ENCODE assay signal across 8 cellular contexts in genomic region chr21:37914211-37914900, GRCh38. TPM values are rescaled to one million over a fixed set of nuclear protein-coding genes. Genes with fewer than 3 reads are reported as not detected.
A peak's percentile ranks its signal among the peaks of the same experiment; 100 is the strongest.
DNase-seq lines count a peak whose midpoint lies in the region; ATAC-seq, FAIRE-seq and TF ChIP-seq lines count a peak whose summit lies in the region.

No MANE protein-coding gene starts in this region.

- H2BK20ac ChIP-seq in IMR-90 (ENCODE audit: low read depth, low read length), result no peak overlapping the region

- POLR2A ChIA-PET in IMR-90 (lab: Charles Lee; ENCODE audit: unreplicated experiment), result no interaction called here
- POLR2A ChIA-PET in HepG2 (lab: Yijun Ruan, JAX), result no interaction called here

- H3K36me3 Mint-ChIP-seq in activated naive CD8-positive, alpha-beta T cell treated with anti-CD3 and anti-CD28 coated beads, Interleukin-2, amount 50 U/mL, for 24 hours (ENCODE audit: low read depth), result no peaks in the 10 kb centered on the region

- H3K56ac ChIP-seq in IMR-90 (ENCODE audit: extremely low read depth, insufficient read depth, low read length), result no peak overlapping the region

- H3K4me3 ChIP-seq in IMR-90 (ENCODE audit: insufficient read depth, low read depth, low read length), result no peak overlapping the region
- H3K4me3 ChIP-seq in HepG2 (replicated peaks in 1 of 3; ENCODE audit: insufficient read depth in 1 of 3, low read depth in 2 of 3, low read length in 3 of 3), result no peak overlapping the region

- H3K4me1 ChIP-seq in IMR-90 (ENCODE audit: control insufficient read depth, insufficient read depth, low read length) (peaks cover 6% of the 10 kb centered on the region), HepG2 (ENCODE audit: insufficient read depth, low read length) (no peaks in the 10 kb centered on the region)

- no peak overlapping the region for H4K91ac ChIP-seq in IMR-90 (ENCODE audit: insufficient read depth, low read depth, low read length)

- CTCF ChIA-PET in IMR-90 (lab: Yijun Ruan, JAX) (interaction anchor here (1.7 to 2.5 kb wide), 2 partner anchors 155 to 203 kb away, joined by 6 to 11 read pairs; no protein-coding TSS in a partner anchor), HepG2 (lab: Yijun Ruan, JAX; ENCODE audit: low intra/inter-chr PET ratio, low total read pairs) (no interaction called here)

- dilution Hi-C loops in IMR-90 (cut with HindIII; ENCODE audit: low sequenced_read_pairs, unreplicated experiment), result no loop called here

- H2BK120ac ChIP-seq in IMR-90 (ENCODE audit: low read depth, low read length), result no peak overlapping the region

- no peak for FAIRE-seq in HepG2 (lab: Jason Lieb, UNC)

- TF ChIP-seq EP300 in HepG2 (IDR thresholded peaks at IDR 0.05; ENCODE audit: low read depth in 2 of 2, low read length in 2 of 2) (no peak), HepG2 (CRISPR knock-in tag; IDR thresholded peaks at IDR 0.05; ENCODE audit: borderline replicate concordance) (no peak)

- TF ChIP-seq CTCF in IMR-90 (conservative IDR thresholded peaks at IDR 0.05; ENCODE audit: low read depth, low read length) (no peak), HepG2 (CRISPR knock-in tag; IDR thresholded peaks at IDR 0.05) (no peak)

- 3% methylated on average over 6 of the region's 31 CpGs; no CpG with 5 or more reads in 1 of the 2 experiments for WGBS in IMR-90 (ENCODE audit: extremely low coverage in 2 of 2, insufficient read length in 1 of 2), 2 experiments
- WGBS in HepG2 (ENCODE audit: low lambda C conversion rate), result 28% methylated on average over 15 of the region's 31 CpGs

- no peak for TF ChIP-seq RAD21 in IMR-90 (IDR thresholded peaks at IDR 0.05; ENCODE audit: low read length)
- no peak for TF ChIP-seq RAD21 in HepG2 (CRISPR knock-in tag; IDR thresholded peaks at IDR 0.05)

- H3K79me1 ChIP-seq in IMR-90 (ENCODE audit: low read depth in 1 of 2, low read length in 2 of 2), result no peaks in the 10 kb centered on the region

- no peak overlapping the region for H3K4me3 Mint-ChIP-seq in activated naive CD8-positive, alpha-beta T cell treated with anti-CD3 and anti-CD28 coated beads, Interleukin-2, amount 50 U/mL, for 24 hours

- no peak overlapping the region for H2BK15ac ChIP-seq in IMR-90 (ENCODE audit: low read depth, low read length)

- peak; percentile 23 for DNase-seq in DMS79 treated with DMSO at 0.1 percent for 48 hours (lab: John Stamatoyannopoulos, UW)
- DNase-seq in IMR-90, result peak; percentile 22
- DNase-seq in activated naive CD8-positive, alpha-beta T cell treated with anti-CD3 and anti-CD28 coated beads, Interleukin-2, amount 50 U/mL, for 24 hours, result peak; percentile 21
- no peak for DNase-seq in HepG2 (ENCODE audit: low spot score)
- DNase-seq in posterior vena cava (ENCODE audit: low spot score), result no peak
- no peak for DNase-seq in GF-D8 (lab: John Stamatoyannopoulos, UW)
- DNase-seq in effector CD4-positive, alpha-beta T cell, result no peak

- H3K27ac Mint-ChIP-seq in activated naive CD8-positive, alpha-beta T cell treated with anti-CD3 and anti-CD28 coated beads, Interleukin-2, amount 50 U/mL, for 24 hours, result no peak overlapping the region

- no peaks in the 10 kb centered on the region for H3K9me1 ChIP-seq in IMR-90 (ENCODE audit: insufficient read depth, low read length)

- H3K14ac ChIP-seq in IMR-90 (replicated peaks; ENCODE audit: low read depth, low read length), result no peak overlapping the region

- peaks cover 58% of the 10 kb centered on the region for H3K27me3 Mint-ChIP-seq in activated naive CD8-positive, alpha-beta T cell treated with anti-CD3 and anti-CD28 coated beads, Interleukin-2, amount 50 U/mL, for 24 hours

- H4K5ac ChIP-seq in IMR-90 (ENCODE audit: low read depth, low read length), result no peak overlapping the region

- H3K4me1 Mint-ChIP-seq in activated naive CD8-positive, alpha-beta T cell treated with anti-CD3 and anti-CD28 coated beads, Interleukin-2, amount 50 U/mL, for 24 hours, result no peaks in the 10 kb centered on the region

- H3K18ac ChIP-seq in IMR-90 (ENCODE audit: low read depth, low read length), result no peak overlapping the region

- H3K4ac ChIP-seq in IMR-90 (ENCODE audit: low read depth, low read length), result no peak overlapping the region

- no peak overlapping the region for H4K8ac ChIP-seq in IMR-90 (ENCODE audit: low read depth in 2 of 2, low read length in 2 of 2)

- no peak overlapping the region for H2BK5ac ChIP-seq in IMR-90 (ENCODE audit: low read depth, low read length, poor library complexity, severe bottlenecking)

- H3K36me3 ChIP-seq in IMR-90 (ENCODE audit: control insufficient read depth, insufficient read depth, low read length) (no peaks in the 10 kb centered on the region), HepG2 (replicated peaks in 1 of 2; ENCODE audit: control insufficient read depth in 1 of 2, insufficient read depth in 2 of 2, low read length in 2 of 2) (no peaks in the 10 kb centered on the region)

- H2AK5ac ChIP-seq in IMR-90 (ENCODE audit: low read depth, low read length), result no peak overlapping the region

- H2AFZ ChIP-seq in IMR-90 (replicated peaks; ENCODE audit: low read length, poor library complexity), result no peak overlapping the region
- H2AFZ ChIP-seq in HepG2 (ENCODE audit: low read length), result no peak overlapping the region

- ATAC-seq in IMR-90 (ENCODE audit: low read depth) (peak; percentile 22; the same call in 1 of the 2 replicates), HepG2 (peak; percentile 44; the same call in 1 of the 3 replicates), HG03039 (IDR thresholded peaks at IDR 0.05; ENCODE audit: unreplicated experiment) (no peak)
- no peak for ATAC-seq in activated naive CD8-positive, alpha-beta T cell treated with anti-CD3 and anti-CD28 coated beads, Interleukin-2, amount 50 U/mL, for 24 hours

- no peak overlapping the region for H3K23ac ChIP-seq in IMR-90 (ENCODE audit: low read depth, low read length)

- H3K27me3 ChIP-seq in IMR-90 (ENCODE audit: control insufficient read depth, insufficient read depth, low read length), result peaks cover 34% of the 10 kb centered on the region
- H3K27me3 ChIP-seq in HepG2 (ENCODE audit: control insufficient read depth in 1 of 2, insufficient read depth in 2 of 2, low read length in 2 of 2), result peaks cover 0 to 7% of the 10 kb centered on the region in 2 experiments; a peak in 1 of 5 replicates

- no peaks in the 10 kb centered on the region for H3K9me3 Mint-ChIP-seq in activated naive CD8-positive, alpha-beta T cell treated with anti-CD3 and anti-CD28 coated beads, Interleukin-2, amount 50 U/mL, for 24 hours

- no peaks in the 10 kb centered on the region for H3K79me2 ChIP-seq in HepG2 (ENCODE audit: insufficient read depth, low read length)

- H2AK9ac ChIP-seq in IMR-90 (replicated peaks; ENCODE audit: low read depth, low read length, poor library complexity), result no peak overlapping the region

- H3K4me2 ChIP-seq in IMR-90 (ENCODE audit: low read depth, low read length) (no peak overlapping the region; the same call in 1 of the 2 replicates), HepG2 (ENCODE audit: low read depth, low read length) (no peak overlapping the region)

- in situ Hi-C loops in IMR-90 (cut with MboI; ENCODE audit: low sequenced_read_pairs), result loop anchor here (10.0 kb wide), 1 partner anchor 200 kb away; no protein-coding TSS in a partner anchor
- in situ Hi-C loops in HepG2 (cut with HindIII; ENCODE audit: extremely low pct_ligation_motif_present, low pct_unique_long_range_greater_than_20kb), result no loop called here

- no peak for TF ChIP-seq POLR2A in IMR-90 (IDR thresholded peaks at IDR 0.05; ENCODE audit: low read depth, low read length)
- TF ChIP-seq POLR2A in HepG2 (IDR thresholded peaks at IDR 0.05; ENCODE audit: insufficient read depth in 1 of 2, low read depth in 2 of 2, low read length in 2 of 2), result no peak

- H4K20me1 ChIP-seq in IMR-90 (ENCODE audit: insufficient read depth, low read length) (no peaks in the 10 kb centered on the region; the same call in 1 of the 2 replicates), HepG2 (ENCODE audit: insufficient read depth, low read length) (no peaks in the 10 kb centered on the region)

- H3K9ac ChIP-seq in IMR-90 (ENCODE audit: low read depth, low read length) (no peak overlapping the region), HepG2 (ENCODE audit: insufficient read depth, low read depth, low read length) (no peak overlapping the region)

- H3K27ac ChIP-seq in IMR-90 (ENCODE audit: insufficient read depth, low read length) (no peak overlapping the region), HepG2 (ENCODE audit: extremely low read length, insufficient read depth, low read length) (no peak overlapping the region)

- intact Hi-C loops in IMR-90 (cut with micrococcal nuclease), result no loop called here
- intact Hi-C loops in HepG2 (cut with micrococcal nuclease; ENCODE audit: unreplicated experiment), result no loop called here
- intact Hi-C loops in posterior vena cava (cut with DNase I), result loop anchor here in 1 of 2 donors (10.0 kb wide), 1 partner anchor 200 kb away; no protein-coding TSS in a partner anchor

- BruUV-seq in IMR-90 (replicated peaks; lab: Mats Ljungman, UMichigan), result no TSS peak
- no TSS peak for BruUV-seq in HepG2 (replicated peaks; lab: Mats Ljungman, UMichigan)

- H3K9me3 ChIP-seq in IMR-90 (ENCODE audit: control insufficient read depth, insufficient read depth, low read length) (no peaks in the 10 kb centered on the region), HepG2 (ENCODE audit: low read length) (no peaks in the 10 kb centered on the region)

RNA-seq across cellular contexts. Expression of gene KCNJ6, which starts 1.9 kb away (rescaled TPM):
- total RNA-seq in IMR-90 (2012; rRNA removed) (under 0.01 TPM in 2 replicates), HepG2 (2016; rRNA removed; fragmentation: Illumina TruSeq; extraction: Trizol) (not detected in 2 replicates), posterior vena cava (not detected)
- polyA plus RNA-seq in IMR-90 (2012; rRNA removed) (0.02 and 0.04 TPM in 2 replicates), HepG2 (2011; rRNA removed) (not detected in 2 replicates)
- 0.01 TPM in 1 of 2 replicates, not detected in the other for polyA plus RNA-seq in IMR-90 (2012; cell fraction: cytosol; rRNA removed)
- polyA plus RNA-seq in IMR-90 (2012; cell fraction: nucleus; rRNA removed; ENCODE audit: low replicate concordance), result under 0.01 and 0.02 TPM in 2 replicates
- total RNA-seq in HepG2 (2016; cell fraction: cytosol; rRNA removed; fragmentation: Illumina TruSeq; extraction: Trizol; ENCODE audit: low read depth), result not detected in 2 replicates
- total RNA-seq in HepG2 (2016; cell fraction: insoluble cytoplasmic fraction; rRNA removed; fragmentation: Illumina TruSeq; extraction: Trizol), result not detected in 2 replicates
- total RNA-seq in HepG2 (2016; cell fraction: membrane; rRNA removed; fragmentation: Illumina TruSeq; extraction: Trizol), result not detected in 2 replicates
- not detected in 2 replicates for total RNA-seq in HepG2 (2016; cell fraction: nucleus; rRNA removed; fragmentation: Illumina TruSeq; extraction: Trizol)
- not detected in 2 replicates for polyA plus RNA-seq in HepG2 (2011; cell fraction: cytosol; rRNA removed)
- polyA plus RNA-seq in HepG2 (2011; cell fraction: nucleus; rRNA removed), result not detected in 2 replicates
- polyA plus RNA-seq in HepG2 (2012), result not detected in 2 replicates
- not detected in 2 replicates for polyA plus RNA-seq in HepG2 (2016; cell fraction: cytosol; fragmentation: Illumina TruSeq; extraction: Trizol; ENCODE audit: low read depth)
- polyA plus RNA-seq in HepG2 (2016; cell fraction: insoluble cytoplasmic fraction; fragmentation: Illumina TruSeq; extraction: Trizol; ENCODE audit: low read depth), result not detected in 2 replicates
- not detected in 2 replicates for polyA plus RNA-seq in HepG2 (2016; cell fraction: membrane; fragmentation: Illumina TruSeq; extraction: Trizol; ENCODE audit: low read depth)
- not detected in 2 replicates for polyA plus RNA-seq in HepG2 (2016; cell fraction: nucleus; fragmentation: Illumina TruSeq; extraction: Trizol; ENCODE audit: insufficient read depth, low read depth)
- not detected in 2 replicates for polyA minus RNA-seq in HepG2 (2011; rRNA and poly(A)+ RNA removed; ENCODE audit: low replicate concordance)
- not detected in 2 replicates for polyA minus RNA-seq in HepG2 (2011; cell fraction: cytosol; rRNA and poly(A)+ RNA removed)
- not detected in 2 replicates for polyA minus RNA-seq in HepG2 (2011; cell fraction: nucleus; rRNA and poly(A)+ RNA removed)

Comparison
In these comparisons a context has a peak if more than half of its experiments do, and no peak if none do; other contexts are left out.
1. DNase-seq: peak in DMS79 treated with DMSO at 0.1 percent for 48 hours (single experiment), IMR-90 (single experiment) and activated naive CD8-positive, alpha-beta T cell treated with anti-CD3 and anti-CD28 coated beads, Interleukin-2, amount 50 U/mL, for 24 hours (single experiment); none in HepG2 (single experiment), posterior vena cava (single experiment), GF-D8 (single experiment) and effector CD4-positive, alpha-beta T cell (single experiment).
2. ATAC-seq: peak in IMR-90 (single experiment) and HepG2 (single experiment); none in activated naive CD8-positive, alpha-beta T cell treated with anti-CD3 and anti-CD28 coated beads, Interleukin-2, amount 50 U/mL, for 24 hours (single experiment) and HG03039 (single experiment).